Comparison of ENCODE assay signal across 27 cellular contexts in the genomic region with DNA sequence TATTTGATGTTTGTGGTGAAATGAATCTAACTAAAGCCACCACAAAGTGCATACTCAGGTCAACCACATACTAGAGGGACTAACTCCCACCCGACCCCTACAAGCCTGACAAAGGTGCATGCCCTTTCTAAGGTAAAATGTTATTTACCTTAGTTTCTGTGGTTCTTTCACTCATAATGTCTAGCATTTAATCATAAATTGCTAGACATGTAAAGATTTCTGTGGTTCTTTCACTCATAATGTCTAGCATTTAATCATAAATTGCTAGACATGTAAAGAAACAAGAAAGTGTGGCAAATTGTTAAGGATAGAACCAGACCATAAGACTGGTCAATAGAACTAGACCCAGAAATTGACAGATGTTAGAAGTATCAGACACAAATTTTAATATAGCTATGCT.
"Had no signal": no experiment of that assay in that cellular context is flagged by ENCODE, and none has a peak within 500 bp of the region (broad histone marks: within the 10 kb centered on the region; RNA-seq: fewer than 3 reads in every experiment).

No MANE protein-coding gene starts in this region.

- H3K9me3 ChIP-seq: testis, thyroid gland, uterus had no signal

- ATAC-seq: stimulated activated effector memory CD8-positive, alpha-beta T cell treated with anti-CD3 and anti-CD28 coated beads, Interleukin-12 subunit alpha, Interleukin-12 subunit beta, amount 100 ng/mL, for 72 hours; stimulated activated memory B cell treated with anti-CD40 and anti-IgM and Interleukin-4, amounts not matched to agents 10 μg/mL and 1 μg/mL and 100 μg/mL, for 72 hours; stimulated activated naive B cell treated with anti-CD40 and anti-IgM and Interleukin-4, amounts not matched to agents 10 μg/mL and 1 μg/mL and 100 μg/mL, for 72 hours; stimulated activated naive CD8-positive, alpha-beta T cell treated with anti-CD3 and anti-CD28 coated beads, Interleukin-15, amount 100 ng/mL, for 72 hours; stimulated activated naive CD8-positive, alpha-beta T cell treated with anti-CD3 and anti-CD28 coated beads, Interleukin-15, Interleukin-2, amounts not matched to agents 100 U/mL and 50 U/mL, for 24 hours; upper lobe of right lung had no signal

- FAIRE-seq: urothelium cell line had no signal

- H3K4me3 ChIP-seq: stomach, suprapubic skin, testis, thoracic aorta, thyroid gland, tibial artery, tibial nerve, transverse colon, upper lobe of left lung, upper lobe of right lung, uterus, vagina had no signal

- DNase-seq: stimulated activated CD4-positive, alpha-beta T cell treated with anti-CD3 and anti-CD28 coated beads, Interleukin-2, amount 100 ng/mL, for 48 hours; stimulated activated CD4-positive, alpha-beta T cell treated with anti-CD3 and anti-CD28 coated beads, Interleukin-4, amount 100 ng/mL, for 1 hour; stimulated activated CD4-positive, alpha-beta T cell treated with anti-CD3 and anti-CD28 coated beads, Interleukin-4, amount 100 ng/mL, for 24 hours; stimulated activated CD4-positive, alpha-beta T cell treated with anti-CD3 and anti-CD28 coated beads, Interleukin-4, amount 100 ng/mL, for 4 hours; stimulated activated CD8-positive, alpha-beta memory T cell treated with anti-CD3 and anti-CD28 coated beads, Interleukin-4, amount 100 ng/mL, for 48 hours; stimulated activated naive B cell treated with anti-CD40 and anti-IgM and Interleukin-4, amounts not matched to agents 10 μg/mL and 1 μg/mL and 100 μg/mL, for 72 hours; stimulated activated naive CD4-positive, alpha-beta T cell; stimulated activated naive CD4-positive, alpha-beta T cell treated with Interleukin-2 at 50 U/mL for 16 hours; stimulated activated naive CD8-positive, alpha-beta T cell treated with anti-CD3 and anti-CD28 coated beads, Interleukin-15, amount 100 ng/mL, for 72 hours; stimulated activated naive CD8-positive, alpha-beta T cell treated with anti-CD3 and anti-CD28 coated beads, Interleukin-15, Interleukin-2, amounts not matched to agents 100 U/mL and 50 U/mL, for 24 hours; stomach; substantia nigra; testis; thyroid gland; tibial artery; transverse colon; trophoblast cell; upper lobe of left lung; upper lobe of right lung; uterus had no signal

- H3K4me1 ChIP-seq: stomach, suprapubic skin, testis, thyroid gland, tibial nerve, upper lobe of left lung, upper lobe of right lung, uterus, vagina had no signal

- H3K36me3 ChIP-seq: stomach, suprapubic skin, thoracic aorta, thyroid gland, tibial artery, tibial nerve, transverse colon, upper lobe of left lung, upper lobe of right lung, uterus, vagina had no signal

- H3K27ac ChIP-seq: stomach, suprapubic skin, testis, thoracic aorta, thyroid gland, tibial artery, tibial nerve, transverse colon, upper lobe of left lung, upper lobe of right lung, uterus, vagina had no signal

- H3K27me3 ChIP-seq: stomach, suprapubic skin, testis, thyroid gland, tibial artery, tibial nerve, transverse colon, upper lobe of left lung, upper lobe of right lung, uterus, vagina had no signal
